Comparison of ENCODE assay signal across 13 cellular contexts in the genomic region with DNA sequence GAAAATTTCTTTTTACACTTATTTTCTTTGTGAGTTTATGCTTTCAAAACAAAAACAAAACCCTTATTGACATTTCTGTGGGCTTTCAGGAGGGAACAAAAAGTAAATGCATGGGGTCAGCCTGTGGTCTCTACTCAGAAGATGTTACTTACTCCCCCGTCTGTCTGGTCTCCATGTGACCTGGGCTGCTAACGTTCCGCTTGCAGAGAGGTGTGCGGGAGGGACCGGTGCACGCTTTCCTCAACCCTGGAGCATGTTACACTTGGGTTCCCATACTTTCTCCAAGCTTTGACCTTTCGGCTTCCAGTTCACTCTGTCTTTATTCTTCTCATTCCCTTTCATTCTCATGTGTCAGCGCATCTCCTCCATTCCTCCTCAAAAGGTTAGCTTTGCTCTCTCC. TPM values are rescaled to one million over a fixed set of nuclear protein-coding genes. Genes with fewer than 3 reads are reported as not detected.
DNase-seq lines count a peak whose midpoint lies in the region; ATAC-seq and TF ChIP-seq lines count a peak whose summit lies in the region.
"Had no signal": no experiment of that assay in that cellular context is flagged by ENCODE, and none has a peak within 500 bp of the region (broad histone marks: within the 10 kb centered on the region; RNA-seq: fewer than 3 reads in every experiment).

No MANE protein-coding gene starts in this region.

- H3K4me1 ChIP-seq in testis, result no peaks in the 10 kb centered on the region

- no peak overlapping the region for H3K27ac ChIP-seq in testis
- H3K27ac ChIP-seq: neutrophil had no signal

- TF ChIP-seq POLR2A in testis (IDR thresholded peaks at IDR 0.05), result no peak

- H3K9me3 ChIP-seq in testis, result no peaks in the 10 kb centered on the region
- H3K9me3 ChIP-seq: neutrophil had no signal

- no peak overlapping the region for H3K4me3 ChIP-seq in fibroblast of villous mesenchyme (ENCODE audit: low read depth, low read length)
- H3K4me3 ChIP-seq in testis, result no peak overlapping the region

- peak overlapping the region; percentile 94 for H3K27ac Mint-ChIP-seq in activated CD4-positive, alpha-beta T cell treated with anti-CD3 and anti-CD28 coated beads, Interleukin-2, amount 10 ng/mL, durations not matched to agents 24 days and 14 days
- H3K27ac Mint-ChIP-seq: brain had no signal

- peaks cover 67% of the 10 kb centered on the region for H3K36me3 Mint-ChIP-seq in activated CD4-positive, alpha-beta T cell treated with anti-CD3 and anti-CD28 coated beads, Interleukin-2, amount 10 ng/mL, durations not matched to agents 24 days and 14 days (ENCODE audit: low read depth)

- ATAC-seq in GM21515 (IDR thresholded peaks at IDR 0.05; ENCODE audit: unreplicated experiment), result peak; percentile 43
- ATAC-seq in HG03103 (IDR thresholded peaks at IDR 0.05; ENCODE audit: low read depth, unreplicated experiment), result peak; percentile 27
- ATAC-seq in GM18870 (IDR thresholded peaks at IDR 0.05; ENCODE audit: unreplicated experiment), result no peak

- H3K27me3 Mint-ChIP-seq in activated CD4-positive, alpha-beta T cell treated with anti-CD3 and anti-CD28 coated beads, Interleukin-2, amount 10 ng/mL, durations not matched to agents 24 days and 14 days, result no peaks in the 10 kb centered on the region
- H3K27me3 Mint-ChIP-seq: brain had no signal

- peak overlapping the region; percentile 71 for H3K4me3 Mint-ChIP-seq in activated CD4-positive, alpha-beta T cell treated with anti-CD3 and anti-CD28 coated beads, Interleukin-2, amount 10 ng/mL, durations not matched to agents 24 days and 14 days
- H3K4me3 Mint-ChIP-seq: brain had no signal

- TF ChIP-seq CTCF in fibroblast of villous mesenchyme (IDR thresholded peaks at IDR 0.05; ENCODE audit: insufficient read depth, low read depth, low read length) (no peak), testis (IDR thresholded peaks at IDR 0.05) (no peak)

- H3K4me1 Mint-ChIP-seq in activated CD4-positive, alpha-beta T cell treated with anti-CD3 and anti-CD28 coated beads, Interleukin-2, amount 10 ng/mL, durations not matched to agents 24 days and 14 days, result peaks cover 32% of the 10 kb centered on the region
- H3K4me1 Mint-ChIP-seq: brain had no signal

- H3K9me3 Mint-ChIP-seq in activated CD4-positive, alpha-beta T cell treated with anti-CD3 and anti-CD28 coated beads, Interleukin-2, amount 10 ng/mL, durations not matched to agents 24 days and 14 days, result no peaks in the 10 kb centered on the region
- H3K9me3 Mint-ChIP-seq: brain had no signal

- H3K27me3 ChIP-seq in testis, result no peaks in the 10 kb centered on the region
- H3K27me3 ChIP-seq: neutrophil had no signal

- no peaks in the 10 kb centered on the region for H3K36me3 ChIP-seq in testis (ENCODE audit: low read depth, missing control alignments)

- 80 to 82% methylated on average over 8 of the region's 8 CpGs for WGBS in testis, 2 donors

- no peak for DNase-seq in activated CD4-positive, alpha-beta T cell treated with anti-CD3 and anti-CD28 coated beads, Interleukin-2, amount 10 ng/mL, durations not matched to agents 24 days and 14 days
- no peak for DNase-seq in activated CD4-positive, alpha-beta T cell treated with anti-CD3 and anti-CD28 coated beads, Interleukin-2, amount 50 U/mL, for 48 hours
- DNase-seq in fibroblast of villous mesenchyme (ENCODE audit: low read depth) (peak; percentile 43), testis (no peak), COR-L47 (lab: John Stamatoyannopoulos, UW) (no peak)
- DNase-seq: kidney, NCI-H2171 treated with DMSO at 0.1 percent for 48 hours, trophoblast cell had no signal

- intact Hi-C loops in activated CD4-positive, alpha-beta T cell treated with anti-CD3 and anti-CD28 coated beads, Interleukin-2, amount 10 ng/mL, durations not matched to agents 24 days and 14 days (cut with micrococcal nuclease), result loop anchor here (2.0 kb wide), 1 partner anchor 37 kb away; a partner anchor contains a TSS
- intact Hi-C loops in testis (cut with DNase I; ENCODE audit: low total_unique reads), result no loop called here

RNA-seq across cellular contexts. Expression of a gene that starts 36.5 kb away (rescaled TPM):
- 59.2 and 64.7 TPM in 2 replicates for total RNA-seq in activated CD4-positive, alpha-beta T cell treated with anti-CD3 and anti-CD28 coated beads, Interleukin-2, amount 10 ng/mL, durations not matched to agents 24 days and 14 days
- total RNA-seq in fibroblast of villous mesenchyme (83.1 and 85.5 TPM in 2 replicates), testis (100 to 1,000 TPM; 208 to 253 TPM)
- polyA plus RNA-seq in testis (ENCODE audit: insufficient read depth, low read depth, low replicate concordance), result 354 TPM

RNA-seq across cellular contexts. Expression of a gene that starts 44.5 kb away (rescaled TPM):
- total RNA-seq in activated CD4-positive, alpha-beta T cell treated with anti-CD3 and anti-CD28 coated beads, Interleukin-2, amount 10 ng/mL, durations not matched to agents 24 days and 14 days, result 0.05 and 0.21 TPM in 2 replicates
- total RNA-seq in fibroblast of villous mesenchyme (14.2 TPM in 2 replicates), testis (10 to 100 TPM; 47.2 to 58.6 TPM)
- polyA plus RNA-seq in testis (ENCODE audit: insufficient read depth, low read depth, low replicate concordance), result 51.6 TPM

Comparison
In these comparisons a context has a peak if more than half of its experiments do, and no peak if none do; other contexts are left out.
1. RNA of a gene that starts 44.5 kb away (total RNA-seq): 47.2 to 58.6 TPM in testis and 14.2 TPM in fibroblast of villous mesenchyme; 0.05 to 0.21 TPM in activated CD4-positive, alpha-beta T cell treated with anti-CD3 and anti-CD28 coated beads, Interleukin-2, amount 10 ng/mL, durations not matched to agents 24 days and 14 days; every median in the first group is over 10 times any median in the second.